ENCODE assay signal across 4 cellular contexts in the genomic region with DNA sequence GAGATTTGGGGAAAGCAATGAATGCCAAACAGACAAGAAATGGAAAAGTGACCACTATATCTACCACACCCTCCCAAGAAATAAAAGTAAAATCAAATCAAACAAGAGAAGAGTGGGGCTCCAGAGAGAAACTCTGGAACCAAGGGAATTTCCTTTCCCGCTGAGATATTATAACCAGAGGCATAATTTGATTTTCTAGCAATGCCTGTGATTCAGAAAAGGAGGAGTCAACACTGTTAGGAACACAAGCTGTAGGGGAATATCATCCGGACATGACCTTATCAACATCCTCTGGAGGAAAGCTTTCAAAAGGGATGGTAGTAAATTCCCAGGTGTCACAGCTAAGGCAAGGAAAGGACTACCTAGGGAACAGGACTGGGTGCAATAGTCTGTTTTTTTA. TPM values are rescaled to one million over a fixed set of nuclear protein-coding genes. Genes with fewer than 3 reads are reported as not detected.
"Had no signal": no experiment of that assay in that cellular context is flagged by ENCODE, and none has a peak within 500 bp of the region (broad histone marks: within the 10 kb centered on the region; RNA-seq: fewer than 3 reads in every experiment).

No MANE protein-coding gene starts in this region.

- ATAC-seq: GM12878 had no signal

- H3K4me3 ChIP-seq: GM12878 had no signal

- DNase-seq: GDM1, GF-D8 had no signal

RNA-seq across cellular contexts. Expression of gene LRRC55, which starts 29.6 kb away (rescaled TPM):
- total RNA-seq: G401, GM12878 had no signal
